Comparison of ENCODE assay signal across 21 cellular contexts in the genomic region with DNA sequence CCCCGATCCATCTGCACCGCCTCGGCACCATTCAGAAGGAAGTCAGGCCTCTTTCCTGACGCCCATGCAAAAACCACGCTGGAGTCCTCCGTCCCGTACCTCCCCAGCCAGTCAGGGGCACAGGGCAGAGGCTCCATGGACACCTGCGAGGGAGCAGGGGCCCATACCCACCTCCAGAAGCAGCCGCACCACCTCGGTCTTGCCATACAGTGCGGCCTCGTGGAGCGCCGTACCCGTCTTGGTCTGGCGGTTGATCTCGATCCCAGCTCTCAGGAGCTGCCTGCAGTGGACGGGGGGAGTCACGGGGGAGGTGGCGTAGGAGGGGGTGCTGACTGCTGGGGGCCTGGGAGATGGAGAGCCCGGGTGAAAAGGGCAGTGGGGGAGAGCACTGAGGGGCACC. TPM values are rescaled to one million over a fixed set of nuclear protein-coding genes. Genes with fewer than 3 reads are reported as not detected.
DNase-seq lines count a peak whose midpoint lies in the region; ATAC-seq and TF ChIP-seq lines count a peak whose summit lies in the region.
"Had no signal": no experiment of that assay in that cellular context is flagged by ENCODE, and none has a peak within 500 bp of the region (broad histone marks: within the 10 kb centered on the region; RNA-seq: fewer than 3 reads in every experiment).

No MANE protein-coding gene starts in this region.

- TF ChIP-seq POLR2A in right lobe of liver (IDR thresholded peaks at IDR 0.05), result no peak
- no peak for TF ChIP-seq POLR2A in vagina (IDR thresholded peaks at IDR 0.05)

- H3K27me3 ChIP-seq in right lobe of liver (no peaks in the 10 kb centered on the region), vagina (no peaks in the 10 kb centered on the region), left lung (no peaks in the 10 kb centered on the region)
- H3K27me3 ChIP-seq: MG63, SJSA1 had no signal

- H3K27ac ChIP-seq in right lobe of liver (no peak overlapping the region), substantia nigra (ENCODE audit: low read depth, low read length, poor library complexity, severe bottlenecking) (peak overlapping the region; percentile 97), vagina (no peak overlapping the region), left lung (peak overlapping the region in 1 of 2 donors; percentile 18)
- H3K27ac ChIP-seq: SJSA1 had no signal

- whole genome bisulfite sequencing in right lobe of liver (ENCODE audit: insufficient coverage, low coverage, low lambda C conversion rate, missing lambda C conversion rate), result 100% methylated on average over 2 of the region's 21 CpGs

- peak; percentile 27 for DNase-seq in left ventricle myocardium superior
- no peak for DNase-seq in left cardiac atrium
- DNase-seq in right lobe of liver, result peak in 2 of 3 donors; percentile 49 to 50
- no peak for DNase-seq in substantia nigra (lab: John Stamatoyannopoulos, UW)
- no peak for DNase-seq in vagina (ENCODE audit: extremely low spot score in 2 of 2)
- no peak for DNase-seq in left lung
- DNase-seq in DMS53 treated with DMSO at 0.1 percent for 48 hours (lab: John Stamatoyannopoulos, UW; ENCODE audit: unreplicated experiment), result no peak
- DNase-seq: CD4-positive, alpha-beta T cell; KBM-7; MG63; NCI-H1105 treated with DMSO at 0.1 percent for 48 hours; NCI-H146; NCI-H1930; NCI-H446; NCI-H524 treated with DMSO at 0.1 percent for 48 hours; NCI-H774; NK-92 treated with Interleukin-12 subunit alpha and Interleukin-12 subunit beta, amount 100 ng/mL, for 24 hours; PC-3; Right ventricle myocardium superior had no signal

- H3K36me3 ChIP-seq in right lobe of liver (peaks cover 0 to 8% (median 2%) of the 10 kb centered on the region in 4 donors), vagina (peaks cover 0 to 46% of the 10 kb centered on the region in 2 donors), left lung (peaks cover 0 to 68% of the 10 kb centered on the region in 2 donors)

- no peak overlapping the region for H3K4me3 ChIP-seq in right lobe of liver
- H3K4me3 ChIP-seq in vagina, result no peak overlapping the region
- no peak overlapping the region for H3K4me3 ChIP-seq in left lung
- H3K4me3 ChIP-seq: MG63, SJSA1 had no signal

- no peaks in the 10 kb centered on the region for H3K9me3 ChIP-seq in right lobe of liver
- H3K9me3 ChIP-seq in vagina, result no peaks in the 10 kb centered on the region
- H3K9me3 ChIP-seq in left lung, result no peaks in the 10 kb centered on the region
- H3K9me3 ChIP-seq: MG63, SJSA1 had no signal

- H3K4me1 ChIP-seq in right lobe of liver (peaks cover 0 to 14% (median 6%) of the 10 kb centered on the region in 4 donors), vagina (peaks cover 31% of the 10 kb centered on the region), left lung (peaks cover 7 to 41% of the 10 kb centered on the region in 2 donors)

- TF ChIP-seq CTCF in right lobe of liver (IDR thresholded peaks at IDR 0.05), result no peak
- TF ChIP-seq CTCF in vagina (IDR thresholded peaks at IDR 0.05), result no peak
- no peak for TF ChIP-seq CTCF in left lung (IDR thresholded peaks at IDR 0.05)

- intact Hi-C loops in left ventricle myocardium superior (cut with micrococcal nuclease) (no loop called here), left cardiac atrium (cut with DNase I) (no loop called here), right lobe of liver (cut with DNase I) (loop anchor here in 1 of 2 donors (10.0 kb wide), 1 partner anchor 71 kb away; no protein-coding TSS in a partner anchor), vagina (cut with DNase I) (no loop called here), left lung (cut with DNase I) (no loop called here)

- ATAC-seq in left ventricle myocardium superior, result no peak
- ATAC-seq in left cardiac atrium, result no peak
- no peak for ATAC-seq in right lobe of liver
- ATAC-seq in left lung, result no peak
- ATAC-seq: HCT116, PC-3 had no signal

RNA-seq across cellular contexts. Expression of a gene that starts 9.2 kb away (rescaled TPM):
- total RNA-seq in left ventricle myocardium superior, result 36.6 TPM
- total RNA-seq in left cardiac atrium, result 10 to 100 TPM; 37.7 to 60.2 TPM
- total RNA-seq in right lobe of liver, result 10 to 100 TPM in 4 of 6 experiments, 1 to 10 TPM in 2; 9.0 to 26.0 (median 12.0) TPM
- total RNA-seq in vagina, result 19.9 TPM
- 10 to 100 TPM; 43.8 to 74.4 TPM for total RNA-seq in left lung

RNA-seq across cellular contexts. Expression of a gene that starts 10.2 kb away (rescaled TPM):
- total RNA-seq in left ventricle myocardium superior (8.3 TPM), left cardiac atrium (1 to 10 TPM; 9.0 to 9.5 TPM), right lobe of liver (10 to 100 TPM in 4 of 6 experiments, 1 to 10 TPM in 2; 8.5 to 13.6 (median 10.2) TPM), vagina (30.9 TPM), left lung (10 to 100 TPM; 15.8 to 22.9 TPM)

RNA-seq across cellular contexts. Expression of a gene that starts 19.4 kb away (rescaled TPM):
- total RNA-seq in left ventricle myocardium superior (5.1 TPM), left cardiac atrium (1 to 10 TPM; 6.8 to 8.7 TPM), right lobe of liver (10 to 100 TPM; 32.8 to 71.4 (median 44.6) TPM), vagina (44.9 TPM), left lung (100 to 1,000 TPM; 161 to 173 TPM)

RNA-seq across cellular contexts. Expression of a gene that starts 49.7 kb away (rescaled TPM):
- 56.8 TPM for total RNA-seq in left ventricle myocardium superior
- total RNA-seq in left cardiac atrium, result 10 to 100 TPM; 46.0 to 47.2 TPM
- 10 to 100 TPM; 24.2 to 47.1 (median 29.6) TPM for total RNA-seq in right lobe of liver
- 43.2 TPM for total RNA-seq in vagina
- total RNA-seq in left lung, result 10 to 100 TPM; 68.4 to 74.3 TPM

Comparison
In these comparisons a context has a peak if more than half of its experiments do, and no peak if none do; other contexts are left out.
1. DNase-seq: peak in left ventricle myocardium superior (single experiment) and right lobe of liver (2 of 3); none in left cardiac atrium (single experiment), substantia nigra (0 of 49), vagina (0 of 2), left lung (0 of 2) and DMS53 treated with DMSO at 0.1 percent for 48 hours (single experiment).